In genomic region chr20:17998446-17998845, GRCh38 we compare ENCODE assay signal across 38 cellular contexts. TPM values are rescaled to one million over a fixed set of nuclear protein-coding genes. Genes with fewer than 3 reads are reported as not detected.
"Had no signal": no experiment of that assay in that cellular context is flagged by ENCODE, and none has a peak within 500 bp of the region (broad histone marks: within the 10 kb centered on the region; RNA-seq: fewer than 3 reads in every experiment).

No MANE protein-coding gene starts in this region.

- H3K4me3 Mint-ChIP-seq: activated CD4-positive, alpha-beta memory T cell treated with anti-CD3 and anti-CD28 coated beads for 36 hours; activated CD4-positive, alpha-beta T cell treated with anti-CD3 and anti-CD28 coated beads for 36 hours; activated CD4-positive, alpha-beta T cell treated with anti-CD3 and anti-CD28 coated beads, Interleukin-2, amount 10 ng/mL, durations not matched to agents 24 days and 14 days; activated CD8-positive, alpha-beta memory T cell treated with anti-CD3 and anti-CD28 coated beads, Interleukin-2, amount 10 ng/mL, durations not matched to agents 7 days and 5 days; activated CD8-positive, alpha-beta T cell treated with anti-CD3 and anti-CD28 coated beads, Interleukin-2, amount 10 ng/mL, durations not matched to agents 7 days and 5 days; activated naive CD4-positive, alpha-beta T cell treated with anti-CD3 and anti-CD28 coated beads for 36 hours; activated naive CD4-positive, alpha-beta T cell treated with anti-CD3 and anti-CD28 coated beads, Interleukin-2, amount 50 U/mL, for 24 hours; activated naive CD8-positive, alpha-beta T cell treated with anti-CD3 and anti-CD28 coated beads for 36 hours; activated naive CD8-positive, alpha-beta T cell treated with anti-CD3 and anti-CD28 coated beads, Interleukin-2, amount 50 U/mL, for 24 hours; activated T-helper 1 cell treated with anti-CD3 and anti-CD28 coated beads, Interleukin-12 subunit alpha, Interleukin-12 subunit beta, Interleukin-2, Interleukin-4 antibody, amounts not matched to agents 30 ng/mL and 10 ng/mL and 1 ng/mL, durations not matched to agents 14 hours and 24 hours and 36 hours; effector memory CD8-positive, alpha-beta T cell; T-helper 17 cell; T-helper 2 cell treated with Interferon-gamma antibody and Interleukin-4, amounts not matched to agents 5 μg/mL and 100 μg/mL, for 36 hours had no signal

- H3K4me1 ChIP-seq: foreskin keratinocyte had no signal

- H3K27ac ChIP-seq: adrenal gland, body of pancreas, esophagus muscularis mucosa, foreskin keratinocyte, gastroesophageal sphincter, heart right ventricle, WERI-Rb-1 had no signal

- H3K27me3 ChIP-seq: adrenal gland, body of pancreas, esophagus muscularis mucosa, foreskin keratinocyte, gastroesophageal sphincter, heart right ventricle had no signal

- DNase-seq: activated CD4-positive, alpha-beta memory T cell treated with anti-CD3 and anti-CD28 coated beads for 36 hours; activated CD4-positive, alpha-beta T cell treated with anti-CD3 and anti-CD28 coated beads for 36 hours; activated CD4-positive, alpha-beta T cell treated with anti-CD3 and anti-CD28 coated beads, Interleukin-2, amount 10 ng/mL, durations not matched to agents 24 days and 14 days; activated CD4-positive, CD25-positive, alpha-beta regulatory T cell; activated CD4-positive, CD25-positive, alpha-beta regulatory T cell treated with anti-CD3 and anti-CD28 coated beads, Interleukin-2, amount 50 U/mL, for 72 hours; activated CD8-positive, alpha-beta memory T cell treated with anti-CD3 and anti-CD28 coated beads, Interleukin-2, amount 10 ng/mL, durations not matched to agents 7 days and 5 days; activated CD8-positive, alpha-beta memory T cell treated with anti-CD3 and anti-CD28 coated beads, Interleukin-2, amount 50 U/mL, for 4 hours; activated CD8-positive, alpha-beta T cell treated with anti-CD3 and anti-CD28 coated beads, Interleukin-2, amount 10 ng/mL, durations not matched to agents 7 days and 5 days; activated naive CD4-positive, alpha-beta T cell treated with anti-CD3 and anti-CD28 coated beads for 36 hours; activated naive CD8-positive, alpha-beta T cell treated with anti-CD3 and anti-CD28 coated beads for 36 hours; activated naive CD8-positive, alpha-beta T cell treated with anti-CD3 and anti-CD28 coated beads, Interleukin-2, amount 50 U/mL, for 24 hours; activated T-cell treated with anti-CD3 and anti-CD28 coated beads, Interleukin-2, amount 50 U/mL, for 1 hour; activated T-cell treated with anti-CD3 and anti-CD28 coated beads, Interleukin-2, amount 50 U/mL, for 48 hours; adrenal gland; amygdala; aorta; body of pancreas; caudate nucleus; cortex of kidney; dermis blood vessel endothelial cell; effector CD4-positive, alpha-beta T cell; effector memory CD8-positive, alpha-beta T cell; erythroblast; foreskin keratinocyte; heart right ventricle; T-helper 17 cell; T1000; WERI-Rb-1 had no signal

- FAIRE-seq: colon had no signal

- H3K4me3 ChIP-seq: adrenal gland, body of pancreas, esophagus muscularis mucosa, gastroesophageal sphincter, heart right ventricle had no signal

- ATAC-seq: activated CD4-positive, alpha-beta T cell treated with anti-CD3 and anti-CD28 coated beads for 36 hours; activated CD8-positive, alpha-beta memory T cell treated with anti-CD3 and anti-CD28 coated beads, Interleukin-2, amount 10 ng/mL, durations not matched to agents 7 days and 5 days; activated CD8-positive, alpha-beta T cell treated with anti-CD3 and anti-CD28 coated beads, Interleukin-2, amount 10 ng/mL, durations not matched to agents 7 days and 5 days; activated naive CD8-positive, alpha-beta T cell treated with anti-CD3 and anti-CD28 coated beads, Interleukin-2, amount 50 U/mL, for 24 hours; body of pancreas; effector memory CD8-positive, alpha-beta T cell; foreskin keratinocyte; gastroesophageal sphincter; heart right ventricle; T-helper 17 cell had no signal

- H3K9me3 Mint-ChIP-seq: activated CD4-positive, alpha-beta memory T cell treated with anti-CD3 and anti-CD28 coated beads for 36 hours; activated CD4-positive, alpha-beta T cell treated with anti-CD3 and anti-CD28 coated beads, Interleukin-2, amount 10 ng/mL, durations not matched to agents 24 days and 14 days; activated naive CD4-positive, alpha-beta T cell treated with anti-CD3 and anti-CD28 coated beads for 36 hours; activated naive CD4-positive, alpha-beta T cell treated with anti-CD3 and anti-CD28 coated beads, Interleukin-2, amount 50 U/mL, for 24 hours; activated naive CD8-positive, alpha-beta T cell treated with anti-CD3 and anti-CD28 coated beads for 36 hours; activated naive CD8-positive, alpha-beta T cell treated with anti-CD3 and anti-CD28 coated beads, Interleukin-2, amount 50 U/mL, for 24 hours; activated T-helper 1 cell treated with anti-CD3 and anti-CD28 coated beads, Interleukin-12 subunit alpha, Interleukin-12 subunit beta, Interleukin-2, Interleukin-4 antibody, amounts not matched to agents 30 ng/mL and 10 ng/mL and 1 ng/mL, durations not matched to agents 14 hours and 24 hours and 36 hours; activated T-helper 2 cell treated with anti-CD3 and anti-CD28 coated beads, Interferon-gamma antibody, Interleukin-2, Interleukin-4, amounts not matched to agents 10 μg/mL and 5 μg/mL and 100 μg/mL, durations not matched to agents 14 hours and 24 hours and 36 hours; effector memory CD8-positive, alpha-beta T cell; T-helper 2 cell treated with Interferon-gamma antibody and Interleukin-4, amounts not matched to agents 5 μg/mL and 100 μg/mL, for 36 hours had no signal

- H3K36me3 Mint-ChIP-seq: activated CD4-positive, alpha-beta memory T cell treated with anti-CD3 and anti-CD28 coated beads for 36 hours; activated CD8-positive, alpha-beta memory T cell treated with anti-CD3 and anti-CD28 coated beads, Interleukin-2, amount 10 ng/mL, durations not matched to agents 7 days and 5 days; activated naive CD4-positive, alpha-beta T cell treated with anti-CD3 and anti-CD28 coated beads, Interleukin-2, amount 50 U/mL, for 24 hours; activated naive CD8-positive, alpha-beta T cell treated with anti-CD3 and anti-CD28 coated beads for 36 hours had no signal

- H3K36me3 ChIP-seq: adrenal gland, esophagus muscularis mucosa, gastroesophageal sphincter, heart right ventricle, WERI-Rb-1 had no signal

- H3K27me3 Mint-ChIP-seq: activated CD4-positive, alpha-beta T cell treated with anti-CD3 and anti-CD28 coated beads for 36 hours; activated CD8-positive, alpha-beta memory T cell treated with anti-CD3 and anti-CD28 coated beads, Interleukin-2, amount 10 ng/mL, durations not matched to agents 7 days and 5 days; effector memory CD8-positive, alpha-beta T cell had no signal

- H3K9me3 ChIP-seq: adrenal gland, body of pancreas, esophagus muscularis mucosa, gastroesophageal sphincter, heart right ventricle had no signal

- H3K27ac Mint-ChIP-seq: activated CD4-positive, alpha-beta memory T cell treated with anti-CD3 and anti-CD28 coated beads for 36 hours; activated CD4-positive, alpha-beta T cell treated with anti-CD3 and anti-CD28 coated beads for 36 hours; activated CD4-positive, alpha-beta T cell treated with anti-CD3 and anti-CD28 coated beads, Interleukin-2, amount 10 ng/mL, durations not matched to agents 24 days and 14 days; activated CD8-positive, alpha-beta memory T cell treated with anti-CD3 and anti-CD28 coated beads, Interleukin-2, amount 10 ng/mL, durations not matched to agents 7 days and 5 days; activated CD8-positive, alpha-beta T cell treated with anti-CD3 and anti-CD28 coated beads, Interleukin-2, amount 10 ng/mL, durations not matched to agents 7 days and 5 days; activated naive CD4-positive, alpha-beta T cell treated with anti-CD3 and anti-CD28 coated beads for 36 hours; activated naive CD4-positive, alpha-beta T cell treated with anti-CD3 and anti-CD28 coated beads, Interleukin-2, amount 50 U/mL, for 24 hours; activated naive CD8-positive, alpha-beta T cell treated with anti-CD3 and anti-CD28 coated beads for 36 hours; activated naive CD8-positive, alpha-beta T cell treated with anti-CD3 and anti-CD28 coated beads, Interleukin-2, amount 50 U/mL, for 24 hours; activated T-helper 1 cell treated with anti-CD3 and anti-CD28 coated beads, Interleukin-12 subunit alpha, Interleukin-12 subunit beta, Interleukin-2, Interleukin-4 antibody, amounts not matched to agents 30 ng/mL and 10 ng/mL and 1 ng/mL, durations not matched to agents 14 hours and 24 hours and 36 hours; activated T-helper 2 cell treated with anti-CD3 and anti-CD28 coated beads, Interferon-gamma antibody, Interleukin-2, Interleukin-4, amounts not matched to agents 10 μg/mL and 5 μg/mL and 100 μg/mL, durations not matched to agents 14 hours and 24 hours and 36 hours; T-helper 17 cell; T-helper 2 cell treated with Interferon-gamma antibody and Interleukin-4, amounts not matched to agents 5 μg/mL and 100 μg/mL, for 36 hours had no signal

RNA-seq across cellular contexts. Expression of gene OVOL2, which starts 59.3 kb away (rescaled TPM):
- total RNA-seq: activated CD4-positive, alpha-beta memory T cell treated with anti-CD3 and anti-CD28 coated beads for 36 hours; activated CD4-positive, alpha-beta T cell treated with anti-CD3 and anti-CD28 coated beads for 36 hours; activated CD4-positive, alpha-beta T cell treated with anti-CD3 and anti-CD28 coated beads, Interleukin-2, amount 10 ng/mL, durations not matched to agents 24 days and 14 days; activated CD8-positive, alpha-beta memory T cell treated with anti-CD3 and anti-CD28 coated beads for 36 hours; activated CD8-positive, alpha-beta memory T cell treated with anti-CD3 and anti-CD28 coated beads, Interleukin-2, amount 10 ng/mL, durations not matched to agents 7 days and 5 days; activated CD8-positive, alpha-beta T cell treated with anti-CD3 and anti-CD28 coated beads, Interleukin-2, amount 10 ng/mL, durations not matched to agents 7 days and 5 days; activated naive CD4-positive, alpha-beta T cell treated with anti-CD3 and anti-CD28 coated beads for 36 hours; activated naive CD8-positive, alpha-beta T cell treated with anti-CD3 and anti-CD28 coated beads for 36 hours; activated T-helper 1 cell treated with anti-CD3 and anti-CD28 coated beads, Interleukin-12 subunit alpha, Interleukin-12 subunit beta, Interleukin-2, Interleukin-4 antibody, amounts not matched to agents 30 ng/mL and 10 ng/mL and 1 ng/mL, durations not matched to agents 14 hours and 24 hours and 36 hours; activated T-helper 2 cell treated with anti-CD3 and anti-CD28 coated beads, Interferon-gamma antibody, Interleukin-2, Interleukin-4, amounts not matched to agents 10 μg/mL and 5 μg/mL and 100 μg/mL, durations not matched to agents 14 hours and 24 hours and 36 hours; adrenal gland; aorta; chondrocyte; dermis blood vessel endothelial cell; esophagus muscularis mucosa; glomerular endothelial cell; heart right ventricle; T-helper 17 cell had no signal
- polyA plus RNA-seq: adrenal gland, heart right ventricle had no signal
